In genomic region chr13:113135281-113135760, GRCh38 we compare ENCODE assay signal across 30 cellular contexts. TPM values are rescaled to one million over a fixed set of nuclear protein-coding genes. Genes with fewer than 3 reads are reported as not detected.
"Had no signal": no experiment of that assay in that cellular context is flagged by ENCODE, and none has a peak within 500 bp of the region (broad histone marks: within the 10 kb centered on the region; RNA-seq: fewer than 3 reads in every experiment).

No MANE protein-coding gene starts in this region.

- H3K4me1 Mint-ChIP-seq: immature natural killer cell; naive thymus-derived CD8-positive, alpha-beta T cell; stimulated activated naive B cell treated with anti-CD40 and anti-IgM and Interleukin-4, amounts not matched to agents 10 μg/mL and 1 μg/mL and 100 μg/mL, for 72 hours had no signal

- H3K4me1 ChIP-seq: psoas muscle, suprapubic skin, transverse colon, vagina had no signal

- H2AFZ ChIP-seq: hepatocyte had no signal

- ATAC-seq: esophagus mucosa; gastroesophageal sphincter; heart left ventricle; naive thymus-derived CD8-positive, alpha-beta T cell; psoas muscle; right cardiac atrium; stimulated activated naive B cell treated with anti-CD40 and anti-IgM and Interleukin-4, amounts not matched to agents 10 μg/mL and 1 μg/mL and 100 μg/mL, for 72 hours had no signal

- DNase-seq: cerebellar nuclear complex; effector CD4-positive, alpha-beta T cell; foreskin fibroblast; heart left ventricle; immature natural killer cell; islet precursor cell; mesendoderm; naive thymus-derived CD8-positive, alpha-beta T cell; nephron progenitor cell; occipital lobe; ovary; psoas muscle; right cardiac atrium; spleen; stimulated activated CD4-positive, alpha-beta T cell treated with anti-CD3 and anti-CD28 coated beads, Interleukin-4, amount 100 ng/mL, for 4 hours; stimulated activated naive B cell treated with anti-CD40 and anti-IgM and Interleukin-4, amounts not matched to agents 10 μg/mL and 1 μg/mL and 100 μg/mL, for 72 hours; transverse colon had no signal

- H3K27ac ChIP-seq: dorsolateral prefrontal cortex, epithelial cell of prostate, gastroesophageal sphincter, heart left ventricle, hepatocyte, ovary, psoas muscle, skin epidermis, spleen, suprapubic skin, transverse colon, vagina had no signal

- H3K27ac Mint-ChIP-seq: naive thymus-derived CD8-positive, alpha-beta T cell; nephron progenitor cell; stimulated activated naive B cell treated with anti-CD40 and anti-IgM and Interleukin-4, amounts not matched to agents 10 μg/mL and 1 μg/mL and 100 μg/mL, for 72 hours; stimulated activated naive CD8-positive, alpha-beta T cell treated with anti-CD3 and anti-CD28 coated beads, Interleukin-15, Interleukin-2, amounts not matched to agents 100 ng/mL and 50 ng/mL, for 24 hours had no signal

- H3K79me2 ChIP-seq: hepatocyte had no signal

- H3K27me3 ChIP-seq: dorsolateral prefrontal cortex, hepatocyte, ovary, suprapubic skin, vagina had no signal

- H3K36me3 Mint-ChIP-seq: immature natural killer cell; naive thymus-derived CD8-positive, alpha-beta T cell; stimulated activated naive B cell treated with anti-CD40 and anti-IgM and Interleukin-4, amounts not matched to agents 10 μg/mL and 1 μg/mL and 100 μg/mL, for 72 hours had no signal

- H3K9me3 Mint-ChIP-seq: immature natural killer cell; naive thymus-derived CD8-positive, alpha-beta T cell; stimulated activated naive B cell treated with anti-CD40 and anti-IgM and Interleukin-4, amounts not matched to agents 10 μg/mL and 1 μg/mL and 100 μg/mL, for 72 hours; stimulated activated naive CD8-positive, alpha-beta T cell treated with anti-CD3 and anti-CD28 coated beads, Interleukin-15, Interleukin-2, amounts not matched to agents 100 ng/mL and 50 ng/mL, for 24 hours had no signal

- H3K4me3 Mint-ChIP-seq: immature natural killer cell; naive thymus-derived CD8-positive, alpha-beta T cell; nephron progenitor cell; stimulated activated naive B cell treated with anti-CD40 and anti-IgM and Interleukin-4, amounts not matched to agents 10 μg/mL and 1 μg/mL and 100 μg/mL, for 72 hours; stimulated activated naive CD8-positive, alpha-beta T cell treated with anti-CD3 and anti-CD28 coated beads, Interleukin-15, Interleukin-2, amounts not matched to agents 100 ng/mL and 50 ng/mL, for 24 hours had no signal

- H3K9me3 ChIP-seq: gastroesophageal sphincter, heart left ventricle, ovary, psoas muscle, spleen, suprapubic skin, transverse colon, vagina had no signal

- H3K4me2 ChIP-seq: hepatocyte had no signal

- H3K36me3 ChIP-seq: gastroesophageal sphincter, ovary, spleen, suprapubic skin, transverse colon had no signal

- H3K4me3 ChIP-seq: dorsolateral prefrontal cortex, gastroesophageal sphincter, heart left ventricle, hepatocyte, lung, ovary, psoas muscle, skin epidermis, spleen, suprapubic skin, transverse colon, vagina had no signal

RNA-seq across cellular contexts. Expression of gene F10, which starts 12.7 kb away (rescaled TPM):
- total RNA-seq: naive thymus-derived CD8-positive, alpha-beta T cell had no signal
- polyA plus RNA-seq: immature natural killer cell; naive thymus-derived CD8-positive, alpha-beta T cell had no signal

RNA-seq across cellular contexts. Expression of gene PROZ, which starts 23.1 kb away (rescaled TPM):
- total RNA-seq: esophagus mucosa; gastroesophageal sphincter; heart left ventricle; lung; myocyte; naive thymus-derived CD8-positive, alpha-beta T cell; occipital lobe; ovary; psoas muscle; renal cortical epithelial cell; spleen; suprapubic skin; transverse colon; ureter; vagina had no signal
- polyA plus RNA-seq: heart left ventricle; immature natural killer cell; lung; naive thymus-derived CD8-positive, alpha-beta T cell; ovary; psoas muscle had no signal

RNA-seq across cellular contexts. Expression of gene F7, which starts 29.7 kb away (rescaled TPM):
- total RNA-seq: esophagus mucosa, myocyte, spleen, suprapubic skin, transverse colon, ureter, vagina had no signal
- polyA plus RNA-seq: right cardiac atrium had no signal
